In genomic region chr3:81568378-81568777, GRCh38 we compare ENCODE assay signal across 23 cellular contexts.
"Had no signal": no experiment of that assay in that cellular context is flagged by ENCODE, and none has a peak within 500 bp of the region (broad histone marks: within the 10 kb centered on the region; RNA-seq: fewer than 3 reads in every experiment).

No MANE protein-coding gene starts in this region.

- H3K9me3 ChIP-seq: colonic mucosa, gastroesophageal sphincter, left lung, lower lobe of right lung, mucosa of descending colon had no signal

- H3K4me3 ChIP-seq: colonic mucosa, esophagus muscularis mucosa, gastroesophageal sphincter, heart left ventricle, hepatocyte, left lung, lower lobe of right lung, mucosa of descending colon had no signal

- H3K27me3 ChIP-seq: colonic mucosa, esophagus muscularis mucosa, foreskin keratinocyte, gastroesophageal sphincter, heart left ventricle, hepatocyte, left lung had no signal

- ATAC-seq: effector memory CD8-positive, alpha-beta T cell; foreskin keratinocyte; gastroesophageal sphincter; left cardiac atrium; left lung; lower lobe of right lung; mucosa of descending colon had no signal

- H3K36me3 ChIP-seq: colonic mucosa, lower lobe of right lung had no signal

- H3K27ac ChIP-seq: colonic mucosa, epithelial cell of prostate, esophagus muscularis mucosa, foreskin keratinocyte, gastroesophageal sphincter, heart left ventricle, hepatocyte, left lung, lower lobe of right lung had no signal

- DNase-seq: cerebellar nuclear complex; colonic mucosa; cortex of kidney; effector CD8-positive, alpha-beta T cell; effector memory CD8-positive, alpha-beta T cell; endodermal cell; foreskin keratinocyte; heart left ventricle; hypothalamus; immature natural killer cell; islet precursor cell; kidney; kidney glomerular epithelial cell; left cardiac atrium; left lung; lower lobe of right lung; mesenchymal stem cell; mucosa of descending colon; naive B cell had no signal

- H3K4me1 ChIP-seq: colonic mucosa, esophagus muscularis mucosa, gastroesophageal sphincter, left lung, lower lobe of right lung had no signal
